In genomic region chrX:134933911-134934310, GRCh38 we compare ENCODE assay signal across 17 cellular contexts. TPM values are rescaled to one million over a fixed set of nuclear protein-coding genes. Genes with fewer than 3 reads are reported as not detected.
DNase-seq lines count a peak whose midpoint lies in the region; ATAC-seq and TF ChIP-seq lines count a peak whose summit lies in the region.
"Had no signal": no experiment of that assay in that cellular context is flagged by ENCODE, and none has a peak within 500 bp of the region (broad histone marks: within the 10 kb centered on the region; RNA-seq: fewer than 3 reads in every experiment).

No MANE protein-coding gene starts in this region.

- H3K9me3 ChIP-seq in HCT116 (ENCODE audit: control insufficient read depth in 1 of 2, insufficient read depth in 1 of 2, low read depth in 1 of 2, low read length in 2 of 2) (no peaks in the 10 kb centered on the region), gastroesophageal sphincter (no peaks in the 10 kb centered on the region)
- H3K9me3 ChIP-seq: breast epithelium, MG63, psoas muscle had no signal

- H3K9me3 Mint-ChIP-seq in nephron progenitor cell: peaks cover 27% of the 10 kb centered on the region
- H3K9me3 Mint-ChIP-seq: memory B cell, natural killer cell had no signal

- peak overlapping the region; percentile 33 for H3K27ac Mint-ChIP-seq in nephron progenitor cell
- H3K27ac Mint-ChIP-seq: memory B cell, natural killer cell had no signal

- TF ChIP-seq EP300 in gastroesophageal sphincter (IDR thresholded peaks at IDR 0.05): no peak

- no peak overlapping the region for H3K4me3 ChIP-seq in HCT116 (replicated peaks in 1 of 2; ENCODE audit: low read depth in 1 of 2, low read length in 2 of 2)
- no peak overlapping the region for H3K4me3 ChIP-seq in gastroesophageal sphincter
- H3K4me3 ChIP-seq: breast epithelium, GM12878, MG63, psoas muscle had no signal

- RAD21 ChIA-PET in HCT116 (lab: Charles Lee; ENCODE audit: low non-redundant PET in 1 of 2, low total read pairs in 2 of 2, uncharacterized antibody in 2 of 2, unreplicated experiment in 2 of 2): no interaction called here

- no peaks in the 10 kb centered on the region for H3K9me2 ChIP-seq in HCT116 (ENCODE audit: insufficient read depth)

- intact Hi-C loops in HCT116 (cut with micrococcal nuclease): no loop called here

- no peaks in the 10 kb centered on the region for H3K79me2 ChIP-seq in HCT116 (ENCODE audit: insufficient read depth, low read length)

- no peaks in the 10 kb centered on the region for H3K36me3 ChIP-seq in HCT116 (ENCODE audit: control insufficient read depth in 1 of 2, insufficient read depth in 2 of 2, low read length in 2 of 2)
- H3K36me3 ChIP-seq in gastroesophageal sphincter: no peaks in the 10 kb centered on the region
- H3K36me3 ChIP-seq: breast epithelium, MG63 had no signal

- H3K27me3 ChIP-seq in HCT116 (ENCODE audit: insufficient read depth, low read length) (no peaks in the 10 kb centered on the region), gastroesophageal sphincter (no peaks in the 10 kb centered on the region)
- H3K27me3 ChIP-seq: MG63 had no signal

- ATAC-seq in HCT116 (no peak), gastroesophageal sphincter (no peak), HG02884 (IDR thresholded peaks at IDR 0.05; ENCODE audit: unreplicated experiment) (no peak), GM18519 (IDR thresholded peaks at IDR 0.05; ENCODE audit: low FRiP score, unreplicated experiment) (no peak)
- ATAC-seq: activated CD4-positive, CD25-positive, alpha-beta regulatory T cell treated with anti-CD3 and anti-CD28 coated beads, Interleukin-2, amount 50 U/mL, for 24 hours; GM12878; natural killer cell had no signal

- H3K4me3 Mint-ChIP-seq in nephron progenitor cell: no peak overlapping the region
- H3K4me3 Mint-ChIP-seq: memory B cell, natural killer cell had no signal

- no peak for DNase-seq in HCT116 (ENCODE audit: low read depth, low spot score)
- peak; percentile 29 for DNase-seq in NCI-H69 (lab: John Stamatoyannopoulos, UW)
- no peak for DNase-seq in nephron progenitor cell
- no peak for DNase-seq in NCI-H1417 (lab: John Stamatoyannopoulos, UW)
- DNase-seq: AML-193, natural killer cell, NCI-H1930, NCI-H524, psoas muscle had no signal

- H4K20me1 ChIP-seq in HCT116 (ENCODE audit: insufficient read depth): no peaks in the 10 kb centered on the region

- CTCF ChIA-PET in HCT116 (lab: Charles Lee): no interaction called here

- H3K27ac ChIP-seq in HCT116 (ENCODE audit: low read depth, low read length) (peak overlapping the region; percentile 30; the same call in 1 of the 2 replicates), gastroesophageal sphincter (peak overlapping the region in 3 of 4 donors; percentile 31 to 38 (median 33))
- H3K27ac ChIP-seq: breast epithelium, psoas muscle had no signal

- TF ChIP-seq RAD21 in HCT116 (IDR thresholded peaks at IDR 0.05; ENCODE audit: low read depth): no peak

- TF ChIP-seq CTCF in HCT116 (IDR thresholded peaks at IDR 0.05 in 2 of 3, conservative IDR thresholded peaks at IDR 0.05 in 1 of 3; ENCODE audit: borderline replicate concordance in 1 of 3, insufficient read depth in 1 of 3, low read depth in 2 of 3, low read length in 2 of 3): no peak
- no peak for TF ChIP-seq CTCF in gastroesophageal sphincter (IDR thresholded peaks at IDR 0.05)
- no peak for TF ChIP-seq CTCF in nephron progenitor cell (IDR thresholded peaks at IDR 0.05)

- no peak overlapping the region for H3K9ac ChIP-seq in HCT116 (ENCODE audit: low read length)

- BruUV-seq in HCT116 (replicated peaks; lab: Mats Ljungman, UMichigan): no TSS peak

- TF ChIP-seq POLR2A in HCT116 (IDR thresholded peaks at IDR 0.05; ENCODE audit: borderline replicate concordance, extremely low read depth, insufficient read depth, insufficient read length) (no peak), gastroesophageal sphincter (IDR thresholded peaks at IDR 0.05) (no peak)

- 51 to 86% methylated on average over 1 to 3 of the region's 3 CpGs for WGBS in gastroesophageal sphincter (ENCODE audit: low coverage in 1 of 2), 2 donors

- peaks cover 6% of the 10 kb centered on the region for H3K4me1 Mint-ChIP-seq in nephron progenitor cell
- H3K4me1 Mint-ChIP-seq: memory B cell, natural killer cell had no signal

- H3K4me1 ChIP-seq in HCT116 (ENCODE audit: control insufficient read depth in 1 of 2, insufficient read depth in 2 of 2, low read length in 2 of 2) (peaks cover 24 to 52% of the 10 kb centered on the region in 2 experiments), gastroesophageal sphincter (peaks cover 0 to 10% (median 0%) of the 10 kb centered on the region in 3 donors)
- H3K4me1 ChIP-seq: breast epithelium had no signal

- POLR2A ChIA-PET in HCT116 (lab: Charles Lee): no interaction called here

- H3K36me3 Mint-ChIP-seq in nephron progenitor cell (ENCODE audit: low read depth): no peaks in the 10 kb centered on the region
- H3K36me3 Mint-ChIP-seq: memory B cell, natural killer cell had no signal

- H3K4me2 ChIP-seq in HCT116 (ENCODE audit: low read length): 0 out of 2 replicates have a peak overlapping the region, but pooled peaks have one; percentile 17

- H2AFZ ChIP-seq in HCT116 (ENCODE audit: low read depth, low read length, poor library complexity, severe bottlenecking): no peak overlapping the region

- no peaks in the 10 kb centered on the region for H3K27me3 Mint-ChIP-seq in nephron progenitor cell (ENCODE audit: low read depth, poor library complexity)

TF ChIP-seq in HCT116, 20 proteins besides CTCF, POLR2A, EP300 and RAD21 (continues in another document):
- no peak for TF ChIP-seq ZFX (IDR thresholded peaks at IDR 0.05)
- no peak for TF ChIP-seq CEBPB (IDR thresholded peaks at IDR 0.05; ENCODE audit: low read depth)
- no peak for TF ChIP-seq CBX3 (IDR thresholded peaks at IDR 0.05; ENCODE audit: low read depth)
- TF ChIP-seq EZH2 (IDR thresholded peaks at IDR 0.05): no peak
- no peak for TF ChIP-seq TCF7L2 (IDR thresholded peaks at IDR 0.05; ENCODE audit: borderline replicate concordance, extremely low read depth, insufficient read depth, insufficient read length)
- no peak for TF ChIP-seq ZBTB33 (IDR thresholded peaks at IDR 0.05; ENCODE audit: extremely low read depth, insufficient replicate concordance, low read length)
- no peak for TF ChIP-seq FOSL1 (IDR thresholded peaks at IDR 0.05; ENCODE audit: low read depth)
- no peak for TF ChIP-seq ATF3 (IDR thresholded peaks at IDR 0.05)
- TF ChIP-seq SIN3A (IDR thresholded peaks at IDR 0.05; ENCODE audit: low read depth): no peak
- TF ChIP-seq YY1 (IDR thresholded peaks at IDR 0.05; ENCODE audit: extremely low read depth, insufficient replicate concordance, low read depth, low read length): no peak
- TF ChIP-seq EGR1 (IDR thresholded peaks at IDR 0.05; ENCODE audit: low read depth): no peak
- TF ChIP-seq ZNF274 (IDR thresholded peaks at IDR 0.05; ENCODE audit: low read depth, low read length): no peak
- no peak for TF ChIP-seq SRF (IDR thresholded peaks at IDR 0.05; ENCODE audit: low read depth)
- no peak for TF ChIP-seq REST (IDR thresholded peaks at IDR 0.05; ENCODE audit: low read depth)
- no peak for TF ChIP-seq POLR2AphosphoS5 (IDR thresholded peaks at IDR 0.05; ENCODE audit: low read depth, low read length)
- TF ChIP-seq EZH2phosphoT487 (IDR thresholded peaks at IDR 0.05; ENCODE audit: borderline replicate concordance): no peak

RNA-seq across cellular contexts. Expression of gene MOSPD1, which starts 18.9 kb away (rescaled TPM):
- total RNA-seq in HCT116 (2021; ENCODE audit: unreplicated experiment) (61.3 TPM), gastroesophageal sphincter (10 to 100 TPM; 12.9 to 26.1 (median 16.0) TPM)
- 26.5 and 33.4 TPM in 2 replicates for polyA plus RNA-seq in HCT116 (2012)

RNA-seq across cellular contexts. Expression of gene SMIM10, which starts 56.9 kb away (rescaled TPM):
- not detected for total RNA-seq in HCT116 (2021; ENCODE audit: unreplicated experiment)
- not detected in 2 replicates for polyA plus RNA-seq in HCT116 (2012)
- 10 to 100 TPM in 2 of 4 donors, 1 to 10 TPM in 2; 4.7 to 18.2 (median 10.1) TPM for total RNA-seq in gastroesophageal sphincter
